In the genomic region with DNA sequence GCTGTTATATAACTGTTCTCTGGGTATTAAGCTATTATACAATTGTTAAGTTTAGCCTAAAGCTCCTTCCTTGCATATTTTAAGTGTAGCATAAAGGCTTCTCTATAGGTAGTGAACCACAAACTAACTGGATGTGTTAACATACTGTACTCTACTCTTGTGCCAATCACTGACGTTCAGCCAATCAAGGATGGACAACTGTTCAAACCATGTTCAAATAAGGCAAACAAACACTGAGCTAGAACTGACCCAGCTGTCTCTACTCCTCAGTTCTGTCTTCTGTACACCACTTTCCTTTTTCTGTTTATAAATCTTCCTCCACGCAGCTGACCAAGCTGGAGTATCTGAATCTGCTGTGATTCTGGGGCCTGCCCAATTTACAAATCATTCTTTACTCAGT, we compare ENCODE assay signal across 1 cellular context.
TF ChIP-seq lines count a peak whose summit lies in the region.

No MANE protein-coding gene starts in this region.

TF ChIP-seq in H1, 55 proteins besides CTCF, POLR2A, EP300 and RAD21 (continued from another document):
- TF ChIP-seq MAFK (IDR thresholded peaks at IDR 0.05; ENCODE audit: low read depth, low read length) (no peak), NANOG (IDR thresholded peaks at IDR 0.05; ENCODE audit: insufficient read depth, low read depth, low read length, poor library complexity, severe bottlenecking) (no peak), GTF2F1 (IDR thresholded peaks at IDR 0.05; ENCODE audit: borderline replicate concordance, low read depth, low read length) (no peak), MAX (IDR thresholded peaks at IDR 0.05) (no peak), EZH2 (IDR thresholded peaks at IDR 0.05; ENCODE audit: low read depth, low read length, severe bottlenecking) (no peak), SUZ12 (IDR thresholded peaks at IDR 0.05; ENCODE audit: low read length) (no peak), PHF8 (conservative IDR thresholded peaks at IDR 0.05; ENCODE audit: low read depth, low read length) (no peak), CHD2 (IDR thresholded peaks at IDR 0.05; ENCODE audit: low read length) (no peak), TBP (IDR thresholded peaks at IDR 0.05; ENCODE audit: low read depth, low read length) (no peak), SAP30 (IDR thresholded peaks at IDR 0.05; ENCODE audit: insufficient read depth, insufficient replicate concordance, low read length) (no peak), CTBP2 (IDR thresholded peaks at IDR 0.05; ENCODE audit: borderline replicate concordance, insufficient read depth, insufficient read length, low read length) (no peak), RNF2 (IDR thresholded peaks at IDR 0.05; ENCODE audit: borderline replicate concordance, low read depth, low read length, missing control alignments, poor library complexity, severe bottlenecking) (no peak)
- TF ChIP-seq, protein P1, sequence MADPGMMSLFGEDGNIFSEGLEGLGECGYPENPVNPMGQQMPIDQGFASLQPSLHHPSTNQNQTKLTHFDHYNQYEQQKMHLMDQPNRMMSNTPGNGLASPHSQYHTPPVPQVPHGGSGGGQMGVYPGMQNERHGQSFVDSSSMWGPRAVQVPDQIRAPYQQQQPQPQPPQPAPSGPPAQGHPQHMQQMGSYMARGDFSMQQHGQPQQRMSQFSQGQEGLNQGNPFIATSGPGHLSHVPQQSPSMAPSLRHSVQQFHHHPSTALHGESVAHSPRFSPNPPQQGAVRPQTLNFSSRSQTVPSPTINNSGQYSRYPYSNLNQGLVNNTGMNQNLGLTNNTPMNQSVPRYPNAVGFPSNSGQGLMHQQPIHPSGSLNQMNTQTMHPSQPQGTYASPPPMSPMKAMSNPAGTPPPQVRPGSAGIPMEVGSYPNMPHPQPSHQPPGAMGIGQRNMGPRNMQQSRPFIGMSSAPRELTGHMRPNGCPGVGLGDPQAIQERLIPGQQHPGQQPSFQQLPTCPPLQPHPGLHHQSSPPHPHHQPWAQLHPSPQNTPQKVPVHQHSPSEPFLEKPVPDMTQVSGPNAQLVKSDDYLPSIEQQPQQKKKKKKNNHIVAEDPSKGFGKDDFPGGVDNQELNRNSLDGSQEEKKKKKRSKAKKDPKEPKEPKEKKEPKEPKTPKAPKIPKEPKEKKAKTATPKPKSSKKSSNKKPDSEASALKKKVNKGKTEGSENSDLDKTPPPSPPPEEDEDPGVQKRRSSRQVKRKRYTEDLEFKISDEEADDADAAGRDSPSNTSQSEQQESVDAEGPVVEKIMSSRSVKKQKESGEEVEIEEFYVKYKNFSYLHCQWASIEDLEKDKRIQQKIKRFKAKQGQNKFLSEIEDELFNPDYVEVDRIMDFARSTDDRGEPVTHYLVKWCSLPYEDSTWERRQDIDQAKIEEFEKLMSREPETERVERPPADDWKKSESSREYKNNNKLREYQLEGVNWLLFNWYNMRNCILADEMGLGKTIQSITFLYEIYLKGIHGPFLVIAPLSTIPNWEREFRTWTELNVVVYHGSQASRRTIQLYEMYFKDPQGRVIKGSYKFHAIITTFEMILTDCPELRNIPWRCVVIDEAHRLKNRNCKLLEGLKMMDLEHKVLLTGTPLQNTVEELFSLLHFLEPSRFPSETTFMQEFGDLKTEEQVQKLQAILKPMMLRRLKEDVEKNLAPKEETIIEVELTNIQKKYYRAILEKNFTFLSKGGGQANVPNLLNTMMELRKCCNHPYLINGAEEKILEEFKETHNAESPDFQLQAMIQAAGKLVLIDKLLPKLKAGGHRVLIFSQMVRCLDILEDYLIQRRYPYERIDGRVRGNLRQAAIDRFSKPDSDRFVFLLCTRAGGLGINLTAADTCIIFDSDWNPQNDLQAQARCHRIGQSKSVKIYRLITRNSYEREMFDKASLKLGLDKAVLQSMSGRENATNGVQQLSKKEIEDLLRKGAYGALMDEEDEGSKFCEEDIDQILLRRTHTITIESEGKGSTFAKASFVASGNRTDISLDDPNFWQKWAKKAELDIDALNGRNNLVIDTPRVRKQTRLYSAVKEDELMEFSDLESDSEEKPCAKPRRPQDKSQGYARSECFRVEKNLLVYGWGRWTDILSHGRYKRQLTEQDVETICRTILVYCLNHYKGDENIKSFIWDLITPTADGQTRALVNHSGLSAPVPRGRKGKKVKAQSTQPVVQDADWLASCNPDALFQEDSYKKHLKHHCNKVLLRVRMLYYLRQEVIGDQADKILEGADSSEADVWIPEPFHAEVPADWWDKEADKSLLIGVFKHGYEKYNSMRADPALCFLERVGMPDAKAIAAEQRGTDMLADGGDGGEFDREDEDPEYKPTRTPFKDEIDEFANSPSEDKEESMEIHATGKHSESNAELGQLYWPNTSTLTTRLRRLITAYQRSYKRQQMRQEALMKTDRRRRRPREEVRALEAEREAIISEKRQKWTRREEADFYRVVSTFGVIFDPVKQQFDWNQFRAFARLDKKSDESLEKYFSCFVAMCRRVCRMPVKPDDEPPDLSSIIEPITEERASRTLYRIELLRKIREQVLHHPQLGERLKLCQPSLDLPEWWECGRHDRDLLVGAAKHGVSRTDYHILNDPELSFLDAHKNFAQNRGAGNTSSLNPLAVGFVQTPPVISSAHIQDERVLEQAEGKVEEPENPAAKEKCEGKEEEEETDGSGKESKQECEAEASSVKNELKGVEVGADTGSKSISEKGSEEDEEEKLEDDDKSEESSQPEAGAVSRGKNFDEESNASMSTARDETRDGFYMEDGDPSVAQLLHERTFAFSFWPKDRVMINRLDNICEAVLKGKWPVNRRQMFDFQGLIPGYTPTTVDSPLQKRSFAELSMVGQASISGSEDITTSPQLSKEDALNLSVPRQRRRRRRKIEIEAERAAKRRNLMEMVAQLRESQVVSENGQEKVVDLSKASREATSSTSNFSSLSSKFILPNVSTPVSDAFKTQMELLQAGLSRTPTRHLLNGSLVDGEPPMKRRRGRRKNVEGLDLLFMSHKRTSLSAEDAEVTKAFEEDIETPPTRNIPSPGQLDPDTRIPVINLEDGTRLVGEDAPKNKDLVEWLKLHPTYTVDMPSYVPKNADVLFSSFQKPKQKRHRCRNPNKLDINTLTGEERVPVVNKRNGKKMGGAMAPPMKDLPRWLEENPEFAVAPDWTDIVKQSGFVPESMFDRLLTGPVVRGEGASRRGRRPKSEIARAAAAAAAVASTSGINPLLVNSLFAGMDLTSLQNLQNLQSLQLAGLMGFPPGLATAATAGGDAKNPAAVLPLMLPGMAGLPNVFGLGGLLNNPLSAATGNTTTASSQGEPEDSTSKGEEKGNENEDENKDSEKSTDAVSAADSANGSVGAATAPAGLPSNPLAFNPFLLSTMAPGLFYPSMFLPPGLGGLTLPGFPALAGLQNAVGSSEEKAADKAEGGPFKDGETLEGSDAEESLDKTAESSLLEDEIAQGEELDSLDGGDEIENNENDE (IDR thresholded peaks at IDR 0.05; ENCODE audit: insufficient replicate concordance, low read length): no peak
